Comparison of ENCODE assay signal across 15 cellular contexts in the genomic region with DNA sequence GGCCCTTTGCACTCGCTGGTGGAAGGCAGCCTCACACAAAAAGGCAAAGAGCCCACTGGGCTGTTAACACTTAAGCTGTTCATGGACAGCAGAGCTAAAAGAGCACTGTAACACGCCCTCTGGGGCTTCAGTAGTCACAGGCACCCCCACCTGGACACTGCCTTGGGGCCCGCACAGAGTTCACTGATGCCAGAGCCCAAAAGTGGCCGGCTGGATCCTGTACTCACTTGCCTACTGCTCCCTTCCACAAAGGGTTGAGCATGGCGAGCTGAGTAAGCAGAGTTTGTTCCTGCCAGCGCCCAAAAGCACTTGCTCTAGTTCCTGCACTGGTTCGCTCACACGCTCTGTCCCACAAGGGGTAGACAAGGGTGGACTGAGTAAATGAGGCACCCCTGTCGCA.
DNase-seq lines count a peak whose midpoint lies in the region; ATAC-seq and TF ChIP-seq lines count a peak whose summit lies in the region.
"Had no signal": no experiment of that assay in that cellular context is flagged by ENCODE, and none has a peak within 500 bp of the region (broad histone marks: within the 10 kb centered on the region; RNA-seq: fewer than 3 reads in every experiment).

No MANE protein-coding gene starts in this region.

- H3K79me1 ChIP-seq in mesenchymal stem cell (replicated peaks; ENCODE audit: low read length, poor library complexity, severe bottlenecking) = peaks cover 15% of the 10 kb centered on the region

- H3K9ac ChIP-seq in colonic mucosa (ENCODE audit: low read depth in 2 of 2, low read length in 2 of 2) = no peak overlapping the region
- H3K9ac ChIP-seq in iPS-15b (ENCODE audit: low read depth, low read length) = peak overlapping the region; percentile 26
- no peak overlapping the region for H3K9ac ChIP-seq in mesenchymal stem cell (ENCODE audit: low read length)

- peak; percentile 49 for ATAC-seq in Right ventricle myocardium superior (ENCODE audit: poor library complexity)
- ATAC-seq: GM12878, HCT116 had no signal

- H3K4me1 ChIP-seq in left ventricle myocardium inferior (peaks cover 19% of the 10 kb centered on the region), colonic mucosa (no peaks in the 10 kb centered on the region), iPS-15b (ENCODE audit: control insufficient read depth, insufficient read depth, low read length) (peaks cover under 1% of the 10 kb centered on the region), spleen (peaks cover 0 to 7% (median 0%) of the 10 kb centered on the region in 6 donors), mesenchymal stem cell (ENCODE audit: control insufficient read depth, insufficient read depth, low read depth, low read length) (no peaks in the 10 kb centered on the region), sigmoid colon (peaks cover 0 to 6% (median 0%) of the 10 kb centered on the region in 4 donors)

- no peak overlapping the region for H4K91ac ChIP-seq in mesenchymal stem cell (ENCODE audit: low read length)

- no peak overlapping the region for H3K4ac ChIP-seq in mesenchymal stem cell (ENCODE audit: low read depth in 1 of 2, low read length in 2 of 2)

- TF ChIP-seq POLR2A in spleen (IDR thresholded peaks at IDR 0.05) (no peak), sigmoid colon (IDR thresholded peaks at IDR 0.05) (no peak)

- H3K14ac ChIP-seq in mesenchymal stem cell (ENCODE audit: low read length in 2 of 2) = no peak overlapping the region

- no peak overlapping the region for H4K8ac ChIP-seq in mesenchymal stem cell (ENCODE audit: low read length)

- no peak for TF ChIP-seq CTCF in left ventricle myocardium inferior (IDR thresholded peaks at IDR 0.05; ENCODE audit: borderline replicate concordance)
- no peak for TF ChIP-seq CTCF in colonic mucosa (IDR thresholded peaks at IDR 0.05)
- no peak for TF ChIP-seq CTCF in spleen (IDR thresholded peaks at IDR 0.05 in 8 of 11, conservative IDR thresholded peaks at IDR 0.05 in 3 of 11)
- TF ChIP-seq CTCF in sigmoid colon (IDR thresholded peaks at IDR 0.05) = no peak

- H3K27me3 ChIP-seq in left ventricle myocardium inferior (ENCODE audit: low read depth) (no peaks in the 10 kb centered on the region), colonic mucosa (no peaks in the 10 kb centered on the region), iPS-15b (ENCODE audit: control insufficient read depth, insufficient read depth, low read length) (no peaks in the 10 kb centered on the region), spleen (replicated peaks in 1 of 7) (no peaks in the 10 kb centered on the region), mesenchymal stem cell (ENCODE audit: control insufficient read depth in 1 of 2, insufficient read depth in 1 of 2, low read length in 2 of 2) (no peaks in the 10 kb centered on the region), sigmoid colon (no peaks in the 10 kb centered on the region)

- H2AK5ac ChIP-seq in mesenchymal stem cell (ENCODE audit: low read length, severe bottlenecking) = no peak overlapping the region

- H3K27ac ChIP-seq in left ventricle myocardium inferior (replicated peaks) (no peak overlapping the region), colonic mucosa (no peak overlapping the region), spleen (peak overlapping the region in 2 of 8 donors; percentile 5 to 22), mesenchymal stem cell (ENCODE audit: low read length, poor library complexity, severe bottlenecking) (no peak overlapping the region), sigmoid colon (no peak overlapping the region)

- intact Hi-C loops in Right ventricle myocardium superior (cut with DNase I) (no loop called here), left ventricle myocardium inferior (cut with micrococcal nuclease) (no loop called here), colonic mucosa (cut with DNase I) (no loop called here), spleen (cut with DNase I; ENCODE audit: low total_unique reads) (no loop called here), sigmoid colon (cut with DNase I) (no loop called here)

- H2BK5ac ChIP-seq in mesenchymal stem cell (ENCODE audit: low read depth, low read length, poor library complexity, severe bottlenecking) = no peak overlapping the region

- H3K4me2 ChIP-seq in mesenchymal stem cell (ENCODE audit: low read length, poor library complexity, severe bottlenecking) = no peak overlapping the region

- peak; percentile 41 for DNase-seq in Right ventricle myocardium superior
- DNase-seq in left ventricle myocardium inferior = no peak
- DNase-seq in colonic mucosa = peak; percentile 19
- DNase-seq in spleen = peak; percentile 68
- DNase-seq in kidney tubule cell (ENCODE audit: low spot score) = no peak
- no peak for DNase-seq in mesenchymal stem cell
- no peak for DNase-seq in sigmoid colon
- DNase-seq: 8988T, MV-4-11, NCI-H1436, NCI-H2081, NCI-H510A treated with DMSO at 0.1 percent for 48 hours had no signal

- H2BK120ac ChIP-seq in mesenchymal stem cell (ENCODE audit: low read depth, low read length) = no peak overlapping the region

- no peaks in the 10 kb centered on the region for H3K9me3 ChIP-seq in left ventricle myocardium inferior (replicated peaks)
- H3K9me3 ChIP-seq in colonic mucosa = no peaks in the 10 kb centered on the region
- H3K9me3 ChIP-seq in iPS-15b (ENCODE audit: control insufficient read depth, insufficient read depth, low read length) = no peaks in the 10 kb centered on the region
- H3K9me3 ChIP-seq in spleen = no peaks in the 10 kb centered on the region
- H3K9me3 ChIP-seq in mesenchymal stem cell (ENCODE audit: control insufficient read depth, low read length) = no peaks in the 10 kb centered on the region
- H3K9me3 ChIP-seq in sigmoid colon = no peaks in the 10 kb centered on the region

- H3K36me3 ChIP-seq in left ventricle myocardium inferior = no peaks in the 10 kb centered on the region
- H3K36me3 ChIP-seq in colonic mucosa = no peaks in the 10 kb centered on the region
- no peaks in the 10 kb centered on the region for H3K36me3 ChIP-seq in iPS-15b (ENCODE audit: control insufficient read depth, insufficient read depth, low read length)
- H3K36me3 ChIP-seq in spleen = no peaks in the 10 kb centered on the region
- no peaks in the 10 kb centered on the region for H3K36me3 ChIP-seq in mesenchymal stem cell (ENCODE audit: control insufficient read depth in 1 of 2, insufficient read depth in 2 of 2, low read depth in 1 of 2, low read length in 2 of 2)
- H3K36me3 ChIP-seq in sigmoid colon = no peaks in the 10 kb centered on the region

- no peak overlapping the region for H2BK12ac ChIP-seq in mesenchymal stem cell (ENCODE audit: low read length in 2 of 2)

- no peak overlapping the region for H3K18ac ChIP-seq in mesenchymal stem cell (ENCODE audit: low read depth in 1 of 2, low read length in 2 of 2)

- WGBS in spleen, 5 donors = 92 to 99% (median 95%) methylated on average over 8 to 9 of the region's 9 CpGs
- WGBS in mesenchymal stem cell = 94% methylated on average over 9 of the region's 9 CpGs
- 96 to 97% methylated on average over 9 of the region's 9 CpGs for WGBS in sigmoid colon, 2 donors

- H3K4me3 ChIP-seq in left ventricle myocardium inferior = no peak overlapping the region
- H3K4me3 ChIP-seq in colonic mucosa = no peak overlapping the region
- no peak overlapping the region for H3K4me3 ChIP-seq in iPS-15b (ENCODE audit: low read depth, low read length)
- H3K4me3 ChIP-seq in spleen = no peak overlapping the region
- H3K4me3 ChIP-seq in mesenchymal stem cell (ENCODE audit: insufficient read depth in 1 of 2, low read depth in 1 of 2, low read length in 2 of 2) = no peak overlapping the region
- H3K4me3 ChIP-seq in sigmoid colon = no peak overlapping the region
- H3K4me3 ChIP-seq: GM12878 had no signal

- no peak for TF ChIP-seq EP300 in sigmoid colon (IDR thresholded peaks at IDR 0.05)

- no peak overlapping the region for H2BK15ac ChIP-seq in mesenchymal stem cell (ENCODE audit: low read depth, poor library complexity, severe bottlenecking)

- H3K23ac ChIP-seq in mesenchymal stem cell (ENCODE audit: low read length in 2 of 2) = no peak overlapping the region

- no peak overlapping the region for H2AFZ ChIP-seq in mesenchymal stem cell (ENCODE audit: low read depth, low read length)

Comparison
In these comparisons a context has a peak if more than half of its experiments do, and no peak if none do; other contexts are left out.
1. DNase-seq: peak in Right ventricle myocardium superior (single experiment), colonic mucosa (single experiment) and spleen (single experiment); none in left ventricle myocardium inferior (single experiment), kidney tubule cell (single experiment), mesenchymal stem cell (single experiment) and sigmoid colon (single experiment).